8 cellular contexts compared by ENCODE assay signal in the genomic region with DNA sequence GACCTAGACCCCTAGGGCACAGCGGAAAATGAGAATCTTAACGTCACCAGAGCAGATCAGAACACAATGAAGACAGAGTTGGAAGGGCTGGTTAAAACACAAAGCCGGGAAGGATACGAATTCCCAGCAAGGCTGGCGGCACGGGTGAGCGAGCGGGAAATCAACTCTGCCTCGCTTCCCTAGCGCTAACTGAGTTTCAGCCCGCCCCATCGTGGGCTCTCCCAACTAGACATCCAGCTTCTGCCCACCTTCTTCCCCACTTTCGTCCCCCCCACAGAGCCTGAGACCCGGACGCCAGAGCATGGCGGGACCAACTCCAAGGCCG. TPM values are rescaled to one million over a fixed set of nuclear protein-coding genes. Genes with fewer than 3 reads are reported as not detected.
DNase-seq lines count a peak whose midpoint lies in the region; ATAC-seq and TF ChIP-seq lines count a peak whose summit lies in the region.

No MANE protein-coding gene starts in this region.

- DNase-seq in GM03348 (ENCODE audit: low spot score) (peak; percentile 8), PC-3 (no peak), esophagus muscularis mucosa (ENCODE audit: extremely low spot score) (no peak), dedifferentiated amniotic fluid mesenchymal stem cell (ENCODE audit: extremely low spot score) (no peak), 8988T (no peak)
- no peak for DNase-seq in stimulated activated CD4-positive, alpha-beta T cell treated with anti-CD3 and anti-CD28 coated beads, Interleukin-2, amount 100 ng/mL, for 48 hours

- peaks cover 26% of the 10 kb centered on the region for H4K20me1 ChIP-seq in PC-3 (ENCODE audit: low read length)

- TF ChIP-seq CTCF in PC-3 (conservative IDR thresholded peaks at IDR 0.05; ENCODE audit: low read depth, low read length): no peak
- no peak for TF ChIP-seq CTCF in esophagus muscularis mucosa (IDR thresholded peaks at IDR 0.05)
- no peak for TF ChIP-seq CTCF in parathyroid adenoma (IDR thresholded peaks at IDR 0.05)

- peak overlapping the region; percentile 94 for H3K4me3 ChIP-seq in PC-3 (ENCODE audit: low read length)
- peak overlapping the region; percentile 74 to 82 (median 77) for H3K4me3 ChIP-seq in esophagus muscularis mucosa
- peak overlapping the region; percentile 84 for H3K4me3 ChIP-seq in parathyroid adenoma (ENCODE audit: low read depth, low read length)

- H3K4me1 ChIP-seq in PC-3 (ENCODE audit: insufficient read depth, low read length): peaks cover 18% of the 10 kb centered on the region
- H3K4me1 ChIP-seq in esophagus muscularis mucosa: peaks cover 30 to 50% (median 38%) of the 10 kb centered on the region in 4 donors
- H3K4me1 ChIP-seq in parathyroid adenoma: no peaks in the 10 kb centered on the region

- peaks cover 51% of the 10 kb centered on the region for H3K79me2 ChIP-seq in PC-3 (ENCODE audit: low read length)
- peaks cover 30% of the 10 kb centered on the region for H3K79me2 ChIP-seq in parathyroid adenoma

- peak; percentile 52; the same call in 1 of the 2 replicates for ATAC-seq in PC-3
- no peak for ATAC-seq in GM21576 (IDR thresholded peaks at IDR 0.05; ENCODE audit: unreplicated experiment)

- H2AFZ ChIP-seq in PC-3 (ENCODE audit: low read length) (peak overlapping the region; percentile 80), parathyroid adenoma (peak overlapping the region; percentile 71)

- TF ChIP-seq POLR2A in esophagus muscularis mucosa (IDR thresholded peaks at IDR 0.05; ENCODE audit: low read depth): no peak

- no peaks in the 10 kb centered on the region for H3F3A ChIP-seq in PC-3 (ENCODE audit: low read length, unreplicated experiment)

- H3K4me2 ChIP-seq in PC-3 (ENCODE audit: low read length) (peak overlapping the region; percentile 100), parathyroid adenoma (ENCODE audit: low read length) (peak overlapping the region; percentile 93)

- H3K9ac ChIP-seq in PC-3 (ENCODE audit: low read length) (peak overlapping the region; percentile 98), parathyroid adenoma (peak overlapping the region; percentile 59)

- H3K36me3 ChIP-seq in PC-3 (ENCODE audit: low read depth, low read length) (peaks cover 22% of the 10 kb centered on the region), esophagus muscularis mucosa (peaks cover 3 to 31% (median 24%) of the 10 kb centered on the region in 4 donors), parathyroid adenoma (ENCODE audit: control insufficient read depth, insufficient read depth, low read length) (no peaks in the 10 kb centered on the region)

- no peaks in the 10 kb centered on the region for H3K9me2 ChIP-seq in PC-3 (replicated peaks; ENCODE audit: low read length)

- H3K9me3 ChIP-seq in PC-3 (ENCODE audit: low read length) (0 out of 2 replicates have a peak, but pooled peaks cover 1% of the 10 kb centered on the region), esophagus muscularis mucosa (peaks cover 0 to 12% (median 10%) of the 10 kb centered on the region in 4 donors), parathyroid adenoma (ENCODE audit: control insufficient read depth, low read length) (no peaks in the 10 kb centered on the region)

- TF ChIP-seq EP300 in esophagus muscularis mucosa (IDR thresholded peaks at IDR 0.05): peak; percentile 3

- BruUV-seq in PC-3 (replicated peaks; lab: Mats Ljungman, UMichigan): TSS peak; percentile 73

- intact Hi-C loops in PC-3 (cut with micrococcal nuclease): no loop called here
- intact Hi-C loops in esophagus muscularis mucosa (cut with DNase I): no loop called here

- H3K27ac ChIP-seq in PC-3 (ENCODE audit: low read length): peak overlapping the region; percentile 85
- peak overlapping the region; percentile 88 to 97 (median 90) for H3K27ac ChIP-seq in esophagus muscularis mucosa (replicated peaks in 1 of 4)
- peak overlapping the region; percentile 93 for H3K27ac ChIP-seq in parathyroid adenoma

- CTCF ChIA-PET in PC-3 (lab: Charles Lee): no interaction called here

- under 1% methylated on average over 15 of the region's 17 CpGs for WGBS in esophagus muscularis mucosa

- no peaks in the 10 kb centered on the region for H3K27me3 ChIP-seq in PC-3 (ENCODE audit: low read length)
- no peaks in the 10 kb centered on the region for H3K27me3 ChIP-seq in esophagus muscularis mucosa
- no peaks in the 10 kb centered on the region for H3K27me3 ChIP-seq in parathyroid adenoma (ENCODE audit: control insufficient read depth, insufficient read depth, low read length)

- POLR2A ChIA-PET in PC-3 (lab: Charles Lee; ENCODE audit: unreplicated experiment): no interaction called here

RNA-seq across cellular contexts. Expression of gene CCNT1, which starts 0.4 kb away (rescaled TPM):
- 15.1 and 20.7 TPM in 2 replicates for total RNA-seq in PC-3 (2014; rRNA removed)
- total RNA-seq in esophagus muscularis mucosa: 10 to 100 TPM; 18.8 to 22.0 (median 19.8) TPM

RNA-seq across cellular contexts. Expression of gene KANSL2, which starts 34.1 kb away (rescaled TPM):
- total RNA-seq in PC-3 (2014; rRNA removed): 33.3 and 33.4 TPM in 2 replicates
- total RNA-seq in esophagus muscularis mucosa: 10 to 100 TPM; 41.3 to 58.8 (median 43.4) TPM
